34 cellular contexts compared by ENCODE assay signal in the genomic region with DNA sequence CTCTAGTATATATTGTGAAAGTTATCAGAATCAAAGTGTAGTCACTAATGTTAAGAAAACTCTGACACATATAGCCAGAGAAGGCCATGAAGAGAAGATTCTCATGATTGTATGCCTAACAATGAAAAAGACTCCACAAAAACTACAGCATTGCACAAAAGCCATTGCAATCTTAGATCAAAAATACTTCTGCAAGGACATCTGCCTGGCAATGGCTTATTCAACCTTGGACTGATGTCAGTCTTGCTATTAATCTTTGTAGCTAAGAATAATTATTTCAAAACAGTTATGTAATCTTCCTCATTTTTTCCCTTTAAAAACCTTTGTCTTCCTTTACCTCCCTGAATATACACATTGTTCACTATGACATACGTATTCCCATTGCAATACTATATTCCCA.
"Had no signal": no experiment of that assay in that cellular context is flagged by ENCODE, and none has a peak within 500 bp of the region (broad histone marks: within the 10 kb centered on the region; RNA-seq: fewer than 3 reads in every experiment).

No MANE protein-coding gene starts in this region.

- H3K4me2 ChIP-seq: KMS-11 had no signal

- DNase-seq: Karpas-422, Kasumi-1, MG63, MM.1S, MV-4-11, NCI-H1048, NCI-H1092, NCI-H1092 treated with DMSO at 0.1 percent for 48 hours, NCI-H1105, NCI-H1105 treated with DMSO at 0.1 percent for 48 hours, NCI-H1417, NCI-H1417 treated with DMSO at 0.1 percent for 48 hours, NCI-H1436, NCI-H1436 treated with DMSO at 0.1 percent for 48 hours, NCI-H146, NCI-H1694, NCI-H1694 treated with DMSO at 0.1 percent for 48 hours, NCI-H187, NCI-H187 treated with DMSO at 0.1 percent for 48 hours, NCI-H1930, NCI-H2029, NCI-H2029 treated with DMSO at 0.1 percent for 48 hours, NCI-H2081, NCI-H2081 treated with DMSO at 0.1 percent for 48 hours, NCI-H2107, NCI-H2171, NCI-H2171 treated with DMSO at 0.1 percent for 48 hours, NCI-H2227 treated with DMSO at 0.1 percent for 48 hours, NCI-H226, NCI-H446, NCI-H446 treated with DMSO at 0.1 percent for 48 hours, NCI-H510A, NCI-H510A treated with DMSO at 0.1 percent for 48 hours had no signal

- H3K27me3 ChIP-seq: MG63 had no signal

- H3K27ac ChIP-seq: KMS-11 had no signal

- H3K36me3 ChIP-seq: MG63 had no signal

- H3K9me3 ChIP-seq: MG63 had no signal

- H3K4me3 ChIP-seq: MG63 had no signal
